In genomic region chr1:77741316-77741715, GRCh38 we compare ENCODE assay signal across 34 cellular contexts.
"Had no signal": no experiment of that assay in that cellular context is flagged by ENCODE, and none has a peak within 500 bp of the region (broad histone marks: within the 10 kb centered on the region; RNA-seq: fewer than 3 reads in every experiment).

No MANE protein-coding gene starts in this region.

- DNase-seq: activated B cell treated with CpG ODN at 0.5 μM for 24 hours; activated CD4-positive, alpha-beta memory T cell treated with anti-CD3 and anti-CD28 coated beads for 36 hours; activated CD4-positive, alpha-beta T cell treated with anti-CD3 and anti-CD28 coated beads for 4 hours; activated CD4-positive, alpha-beta T cell treated with anti-CD3 and anti-CD28 coated beads, Interleukin-2, amount 10 ng/mL, durations not matched to agents 24 days and 14 days; activated CD4-positive, alpha-beta T cell treated with anti-CD3 and anti-CD28 coated beads, Interleukin-2, amount 50 U/mL, for 1 hour; activated CD4-positive, alpha-beta T cell treated with anti-CD3 and anti-CD28 coated beads, Interleukin-2, amount 50 U/mL, for 4 hours; activated CD4-positive, CD25-positive, alpha-beta regulatory T cell treated with anti-CD3 and anti-CD28 coated beads, Interleukin-2, amount 50 U/mL, for 72 hours; activated CD8-positive, alpha-beta memory T cell treated with anti-CD3 and anti-CD28 coated beads, Interleukin-2, amount 50 U/mL, for 4 hours; activated CD8-positive, alpha-beta T cell treated with anti-CD3 and anti-CD28 coated beads for 36 hours; activated effector memory CD4-positive, alpha-beta T cell treated with anti-CD3 and anti-CD28 coated beads, Interleukin-2, amount 50 U/mL, for 16 hours; activated gamma-delta T cell treated with Interleukin-2 at 50 U/mL for 16 hours; activated naive CD4-positive, alpha-beta T cell; activated naive CD4-positive, alpha-beta T cell treated with anti-CD3 and anti-CD28 coated beads for 36 hours; activated naive CD4-positive, alpha-beta T cell treated with anti-CD3 and anti-CD28 coated beads, Interleukin-2, amount 50 U/mL, for 16 hours; activated naive CD8-positive, alpha-beta T cell treated with anti-CD3 and anti-CD28 coated beads for 36 hours; activated T-cell treated with anti-CD3 and anti-CD28 coated beads for 4 hours; activated T-cell treated with anti-CD3 and anti-CD28 coated beads, Interleukin-2, amount 50 U/mL, for 1 hour; activated T-cell treated with anti-CD3 and anti-CD28 coated beads, Interleukin-2, amount 50 U/mL, for 4 hours; activated T-cell treated with anti-CD3 and anti-CD28 coated beads, Interleukin-2, amount 50 U/mL, for 72 hours; adrenal gland; amniotic stem cell; aorta; body of pancreas; brain microvascular endothelial cell; central memory CD4-positive, alpha-beta T cell; T-helper 1 cell; T-helper 2 cell; T-helper 9 cell had no signal

- H3K27me3 ChIP-seq: adrenal gland, body of pancreas, brain microvascular endothelial cell, breast epithelium had no signal

- H3K9me3 ChIP-seq: adrenal gland, body of pancreas, breast epithelium had no signal

- H3K36me3 ChIP-seq: breast epithelium had no signal

- ATAC-seq: activated CD8-positive, alpha-beta T cell treated with anti-CD3 and anti-CD28 coated beads for 36 hours; activated naive CD4-positive, alpha-beta T cell treated with anti-CD3 and anti-CD28 coated beads, Interleukin-2, amount 50 U/mL, for 72 hours; activated T-cell treated with anti-CD3 and anti-CD28 coated beads, Interleukin-2, amount 50 U/mL, for 4 hours; activated T-cell treated with anti-CD3 and anti-CD28 coated beads, Interleukin-2, amount 50 U/mL, for 72 hours; activated T-helper 17 cell treated with anti-CD3 and anti-CD28 coated beads, Interleukin-2, amount 50 U/mL, for 72 hours; body of pancreas had no signal

- H3K4me1 ChIP-seq: breast epithelium had no signal

- H3K27ac ChIP-seq: adrenal gland, body of pancreas, brain microvascular endothelial cell, breast epithelium, VCaP had no signal

- H3K4me3 ChIP-seq: adrenal gland, body of pancreas, breast epithelium had no signal

- FAIRE-seq: astrocyte, TTC549 had no signal
